In genomic region chr12:42490261-42490842, GRCh38 we compare ENCODE assay signal across 24 cellular contexts.
"Had no signal": no experiment of that assay in that cellular context is flagged by ENCODE, and none has a peak within 500 bp of the region (broad histone marks: within the 10 kb centered on the region; RNA-seq: fewer than 3 reads in every experiment).

No MANE protein-coding gene starts in this region.

- H3K36me3 ChIP-seq: pancreas, prostate gland, right lobe of liver, tibial artery, upper lobe of left lung, vagina had no signal

- H3K27me3 ChIP-seq: pancreas, right lobe of liver, tibial artery, upper lobe of left lung, vagina had no signal

- H3K9me3 Mint-ChIP-seq: endodermal cell; naive thymus-derived CD4-positive, alpha-beta T cell had no signal

- H3K9me3 ChIP-seq: heart left ventricle, pancreas, prostate gland, right lobe of liver, tibial artery, upper lobe of left lung, vagina had no signal

- H3K4me3 Mint-ChIP-seq: endodermal cell; naive thymus-derived CD4-positive, alpha-beta T cell had no signal

- H3K27ac ChIP-seq: coronary artery, heart left ventricle, pancreas, prostate gland, right lobe of liver, skin epidermis, tibial artery, upper lobe of left lung, vagina had no signal

- H3K36me3 Mint-ChIP-seq: naive thymus-derived CD4-positive, alpha-beta T cell had no signal

- H3K4me1 ChIP-seq: pancreas, prostate gland, right lobe of liver, tibial artery, vagina had no signal

- H3K4me1 Mint-ChIP-seq: naive thymus-derived CD4-positive, alpha-beta T cell had no signal

- DNase-seq: cerebellar nuclear complex; effector CD4-positive, alpha-beta T cell; erythroblast; heart left ventricle; hypothalamus; kidney glomerular epithelial cell; mesendoderm; naive thymus-derived CD4-positive, alpha-beta T cell; occipital lobe; pancreas; retina; right lobe of liver; stimulated activated CD4-positive, alpha-beta T cell treated with anti-CD3 and anti-CD28 coated beads, Interleukin-12 subunit alpha, Interleukin-12 subunit beta, amount 100 ng/mL, for 4 hours; stimulated activated naive CD8-positive, alpha-beta T cell treated with anti-CD3 and anti-CD28 coated beads, Interleukin-15, Interleukin-2, amounts not matched to agents 100 U/mL and 50 U/mL, for 24 hours; tibial artery; upper lobe of left lung had no signal

- FAIRE-seq: endothelial cell of umbilical vein, frontal cortex, islet of Langerhans, pancreas had no signal

- ATAC-seq: heart left ventricle; naive thymus-derived CD4-positive, alpha-beta T cell; pancreas; right lobe of liver; stimulated activated naive CD8-positive, alpha-beta T cell treated with anti-CD3 and anti-CD28 coated beads, Interleukin-15, Interleukin-2, amounts not matched to agents 100 U/mL and 50 U/mL, for 24 hours had no signal

- H3K27ac Mint-ChIP-seq: endodermal cell; naive thymus-derived CD4-positive, alpha-beta T cell had no signal

- H3K4me3 ChIP-seq: coronary artery, heart left ventricle, pancreas, prostate gland, right lobe of liver, skin epidermis, tibial artery, upper lobe of left lung, vagina had no signal
